Comparison of ENCODE assay signal across 8 cellular contexts in genomic region chrX:1481636-1482529, GRCh38. TPM values are rescaled to one million over a fixed set of nuclear protein-coding genes. Genes with fewer than 3 reads are reported as not detected.
A peak's percentile ranks its signal among the peaks of the same experiment; 100 is the strongest.
DNase-seq lines count a peak whose midpoint lies in the region; ATAC-seq and TF ChIP-seq lines count a peak whose summit lies in the region.

No MANE protein-coding gene starts in this region.

- peak; percentile 44 for DNase-seq in mammary epithelial cell
- DNase-seq in left lung, result peak in 1 of 2 donors; percentile 81
- DNase-seq in stimulated activated CD4-positive, alpha-beta T cell treated with anti-CD3 and anti-CD28 coated beads, Interleukin-4, amount 100 ng/mL, for 4 hours, result peak; percentile 53 to 78
- no peak for DNase-seq in MV-4-11 (lab: John Stamatoyannopoulos, UW)
- no peak for DNase-seq in occipital lobe (lab: John Stamatoyannopoulos, UW)

- no peaks in the 10 kb centered on the region for H3K79me2 ChIP-seq in mammary epithelial cell (ENCODE audit: insufficient read depth, low read length)

- no peak overlapping the region for H3K9ac ChIP-seq in mammary epithelial cell (ENCODE audit: insufficient read depth, low read length)

- peaks cover 67% of the 10 kb centered on the region for H3K36me3 Mint-ChIP-seq in T-helper 1 cell treated with Interleukin-12 subunit alpha and Interleukin-12 subunit beta and Interleukin-4 antibody, amounts not matched to agents 30 μg/mL and 1 μg/mL, for 36 hours (ENCODE audit: low read depth)

- H3K4me2 ChIP-seq in mammary epithelial cell (ENCODE audit: insufficient read depth, low read depth, low read length), result peak overlapping the region; percentile 16

- peak overlapping the region; percentile 85 for H3K4me3 Mint-ChIP-seq in T-helper 1 cell treated with Interleukin-12 subunit alpha and Interleukin-12 subunit beta and Interleukin-4 antibody, amounts not matched to agents 30 μg/mL and 1 μg/mL, for 36 hours

- TF ChIP-seq POLR2A in GM18526 (IDR thresholded peaks at IDR 0.05; ENCODE audit: extremely low read depth, insufficient read length), result peak; percentile 60

- in situ Hi-C loops in mammary epithelial cell (cut with MboI; ENCODE audit: low sequenced_read_pairs in 2 of 2), result no loop called here

- H3K36me3 ChIP-seq in mammary epithelial cell (ENCODE audit: insufficient read depth, low read length), result no peaks in the 10 kb centered on the region
- no peaks in the 10 kb centered on the region for H3K36me3 ChIP-seq in left lung

- intact Hi-C loops in mammary epithelial cell (cut with micrococcal nuclease), result no loop called here
- intact Hi-C loops in left lung (cut with DNase I), result no loop called here

- H3K4me1 ChIP-seq in mammary epithelial cell (ENCODE audit: insufficient read depth, low read length), result no peaks in the 10 kb centered on the region
- peaks cover 0 to 35% of the 10 kb centered on the region in 2 donors for H3K4me1 ChIP-seq in left lung

- H3K4me1 Mint-ChIP-seq in T-helper 1 cell treated with Interleukin-12 subunit alpha and Interleukin-12 subunit beta and Interleukin-4 antibody, amounts not matched to agents 30 μg/mL and 1 μg/mL, for 36 hours (ENCODE audit: low read depth), result peaks cover 63% of the 10 kb centered on the region

- H3K9me3 Mint-ChIP-seq in T-helper 1 cell treated with Interleukin-12 subunit alpha and Interleukin-12 subunit beta and Interleukin-4 antibody, amounts not matched to agents 30 μg/mL and 1 μg/mL, for 36 hours, result peaks cover 24% of the 10 kb centered on the region

- no peaks in the 10 kb centered on the region for H4K20me1 ChIP-seq in mammary epithelial cell (ENCODE audit: insufficient read depth, low read length)

- H3K9me3 ChIP-seq in mammary epithelial cell (replicated peaks; ENCODE audit: insufficient read depth, low read length) (no peaks in the 10 kb centered on the region), left lung (peaks cover 0 to 6% of the 10 kb centered on the region in 2 donors)

- no peaks in the 10 kb centered on the region for H3K27me3 Mint-ChIP-seq in T-helper 1 cell treated with Interleukin-12 subunit alpha and Interleukin-12 subunit beta and Interleukin-4 antibody, amounts not matched to agents 30 μg/mL and 1 μg/mL, for 36 hours (ENCODE audit: low read depth)

- H3K4me3 ChIP-seq in mammary epithelial cell (replicated peaks in 1 of 3; ENCODE audit: insufficient read depth in 1 of 3, low read depth in 2 of 3, low read length in 3 of 3) (peak overlapping the region in 1 of 3 experiments; percentile 10), left lung (no peak overlapping the region)

- no TSS peak for BruUV-seq in mammary epithelial cell (replicated peaks; lab: Mats Ljungman, UMichigan)

- CTCF ChIA-PET in mammary epithelial cell (lab: Charles Lee; ENCODE audit: low non-redundant PET), result no interaction called here

- 19% methylated on average over 22 of the region's 26 CpGs for WGBS in mammary epithelial cell (ENCODE audit: low coverage, missing lambda C conversion rate)

- dilution Hi-C loops in mammary epithelial cell (cut with HindIII; ENCODE audit: low sequenced_read_pairs), result no loop called here

- H2AFZ ChIP-seq in mammary epithelial cell (ENCODE audit: low read depth, low read length), result peak overlapping the region; percentile 80

- H3K27me3 ChIP-seq in mammary epithelial cell (ENCODE audit: insufficient read depth, low read length) (no peaks in the 10 kb centered on the region), left lung (no peaks in the 10 kb centered on the region)

- TF ChIP-seq CTCF in mammary epithelial cell (conservative IDR thresholded peaks at IDR 0.05 in 1 of 2, IDR thresholded peaks at IDR 0.05 in 1 of 2; ENCODE audit: extremely low read depth in 1 of 2, insufficient read depth in 1 of 2, low read depth in 1 of 2, low read length in 2 of 2), result no peak
- TF ChIP-seq CTCF in left lung (IDR thresholded peaks at IDR 0.05), result no peak

- H3K27ac ChIP-seq in mammary epithelial cell (ENCODE audit: insufficient read depth, low read depth, low read length) (no peak overlapping the region), left lung (peak overlapping the region; percentile 56 to 87)

- H3K27ac Mint-ChIP-seq in T-helper 1 cell treated with Interleukin-12 subunit alpha and Interleukin-12 subunit beta and Interleukin-4 antibody, amounts not matched to agents 30 μg/mL and 1 μg/mL, for 36 hours, result peak overlapping the region; percentile 98

- ATAC-seq in HG03045 (IDR thresholded peaks at IDR 0.05; ENCODE audit: unreplicated experiment) (peak; percentile 51), left lung (peak; percentile 92)

RNA-seq across cellular contexts. Expression of gene ASMTL, which starts 29.2 kb away (rescaled TPM):
- total RNA-seq in mammary epithelial cell, result 10 to 100 TPM in 1 of 2 donors, 1 to 10 TPM in 1; 9.1 to 13.7 TPM
- polyA plus RNA-seq in mammary epithelial cell, result 10.9 TPM
- polyA minus RNA-seq in mammary epithelial cell, result 9.4 TPM
- total RNA-seq in left lung, result 10 to 100 TPM; 18.6 to 19.6 TPM
- 11.1 TPM for total RNA-seq in occipital lobe

RNA-seq across cellular contexts. Expression of gene P2RY8, which starts 55.1 kb away (rescaled TPM):
- total RNA-seq in mammary epithelial cell, result not detected
- polyA plus RNA-seq in mammary epithelial cell, result not detected
- polyA minus RNA-seq in mammary epithelial cell, result not detected
- 1 to 10 TPM; 1.5 to 6.9 TPM for total RNA-seq in left lung
- total RNA-seq in occipital lobe, result 0.16 TPM

Comparison
In these comparisons a context has a peak if more than half of its experiments do, and no peak if none do; other contexts are left out.
1. DNase-seq: peak in mammary epithelial cell (single experiment) and stimulated activated CD4-positive, alpha-beta T cell treated with anti-CD3 and anti-CD28 coated beads, Interleukin-4, amount 100 ng/mL, for 4 hours (2 of 2); none in MV-4-11 (single experiment) and occipital lobe (single experiment).